In genomic region chr21:42125571-42126544, GRCh38 we compare ENCODE assay signal across 7 cellular contexts. TPM values are rescaled to one million over a fixed set of nuclear protein-coding genes. Genes with fewer than 3 reads are reported as not detected.
DNase-seq lines count a peak whose midpoint lies in the region; ATAC-seq and TF ChIP-seq lines count a peak whose summit lies in the region.

No MANE protein-coding gene starts in this region.

- TF ChIP-seq CTCF in GM12873 (IDR thresholded peaks at IDR 0.05; ENCODE audit: insufficient read depth, low read depth, low read length, missing control alignments), result peak; percentile 1
- peak; percentile 32 for TF ChIP-seq CTCF in cardiac fibroblast (IDR thresholded peaks at IDR 0.05; ENCODE audit: low read depth, low read length)

- DNase-seq in NCI-H146 treated with DMSO at 0.1 percent for 48 hours (lab: John Stamatoyannopoulos, UW; ENCODE audit: unreplicated experiment) (peak; percentile 2), cardiac fibroblast (ENCODE audit: low read depth in 2 of 2) (peak; percentile 38 to 41), renal cortical epithelial cell (ENCODE audit: low read depth) (peak; percentile 64)
- no peak for DNase-seq in stimulated activated CD4-positive, alpha-beta T cell treated with anti-CD3 and anti-CD28 coated beads, Interleukin-12 subunit alpha, Interleukin-12 subunit beta, amount 100 ng/mL, for 4 hours

- no peak for ATAC-seq in HG02623 (IDR thresholded peaks at IDR 0.05; ENCODE audit: unreplicated experiment)
- no peak for ATAC-seq in GM18498 (IDR thresholded peaks at IDR 0.05; ENCODE audit: unreplicated experiment)

- no peak overlapping the region for H3K4me3 ChIP-seq in cardiac fibroblast (replicated peaks in 1 of 2; ENCODE audit: low read depth in 2 of 2, low read length in 2 of 2)

RNA-seq across cellular contexts. Expression of gene UMODL1, which starts 54.7 kb away (rescaled TPM):
- total RNA-seq in renal cortical epithelial cell, result not detected in 2 replicates
